ENCODE assay signal across 7 cellular contexts in the genomic region with DNA sequence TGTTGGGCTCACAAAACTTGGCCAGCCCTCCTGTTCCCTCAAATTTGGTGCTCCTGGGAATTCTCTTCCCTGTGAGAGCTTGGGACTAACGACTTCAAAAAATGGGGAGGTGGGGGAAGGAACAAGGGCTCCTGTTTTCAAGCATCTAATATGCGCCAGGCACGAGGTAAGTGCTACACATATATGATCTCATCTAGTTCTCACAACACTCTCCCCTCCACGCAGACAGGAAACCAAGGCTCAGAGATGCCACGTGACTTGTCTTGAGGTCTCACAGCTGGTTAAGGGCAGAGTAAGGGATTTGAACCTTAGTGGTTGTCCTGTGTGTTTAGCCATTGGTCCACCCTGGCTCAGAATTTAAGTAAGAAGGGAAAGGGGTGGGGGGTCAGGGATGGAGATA.
A peak's percentile ranks its signal among the peaks of the same experiment; 100 is the strongest.
DNase-seq lines count a peak whose midpoint lies in the region; ATAC-seq and TF ChIP-seq lines count a peak whose summit lies in the region.

No MANE protein-coding gene starts in this region.

- peaks cover 20% of the 10 kb centered on the region for H3K4me1 Mint-ChIP-seq in chondrocyte (ENCODE audit: low read depth)

- H4K91ac ChIP-seq in neuronal stem cell (ENCODE audit: low read depth, low read length, poor library complexity) = no peak overlapping the region

- no peak overlapping the region for H3K4me2 ChIP-seq in neuronal stem cell (ENCODE audit: insufficient read depth, low read length, poor library complexity, severe bottlenecking)

- no CpG with 5 or more reads among the region's 5 CpGs for WGBS in neuronal stem cell (ENCODE audit: extremely low coverage in 2 of 2, insufficient read length in 2 of 2, insufficient replicate concordance in 1 of 2), 2 donors

- H3K18ac ChIP-seq in neuronal stem cell (ENCODE audit: low read length) = no peak overlapping the region

- no peak overlapping the region for H2AK5ac ChIP-seq in neuronal stem cell (ENCODE audit: low read depth, low read length)

- H3K9me3 Mint-ChIP-seq in chondrocyte (ENCODE audit: low read depth) = no peaks in the 10 kb centered on the region

- H3K4ac ChIP-seq in neuronal stem cell (ENCODE audit: low read length) = no peak overlapping the region

- no peaks in the 10 kb centered on the region for H3K79me1 ChIP-seq in neuronal stem cell (ENCODE audit: low read depth, low read length)

- H3K36me3 ChIP-seq in neuronal stem cell (replicated peaks in 1 of 2; ENCODE audit: control insufficient read depth in 2 of 2, insufficient read depth in 2 of 2, low read length in 2 of 2) = no peaks in the 10 kb centered on the region

- H3K9me3 ChIP-seq in neuronal stem cell (replicated peaks in 1 of 2; ENCODE audit: control insufficient read depth in 2 of 2, insufficient read depth in 1 of 2, low read depth in 1 of 2, low read length in 2 of 2) = no peaks in the 10 kb centered on the region

- H2BK5ac ChIP-seq in neuronal stem cell (ENCODE audit: low read length) = no peak overlapping the region

- no peak overlapping the region for H4K8ac ChIP-seq in neuronal stem cell (ENCODE audit: low read depth, low read length)

- peaks cover 0 to 7% of the 10 kb centered on the region in 2 donors for H3K4me1 ChIP-seq in neuronal stem cell (ENCODE audit: control insufficient read depth in 2 of 2, insufficient read depth in 1 of 2, low read depth in 1 of 2, low read length in 2 of 2)

- peaks cover 0 to 7% (median 0%) of the 10 kb centered on the region in 3 experiments for H3K27me3 ChIP-seq in neuronal stem cell (ENCODE audit: control insufficient read depth in 3 of 3, insufficient read depth in 3 of 3, low read depth in 1 of 3, low read length in 3 of 3)

- no peak overlapping the region for H2BK12ac ChIP-seq in neuronal stem cell (ENCODE audit: low read length)

- no peak overlapping the region for H2BK120ac ChIP-seq in neuronal stem cell (ENCODE audit: low read depth, low read length)

- no peak overlapping the region for H3K27ac ChIP-seq in neuronal stem cell (replicated peaks; ENCODE audit: low read length)

- no peak for ATAC-seq in GM21737 (IDR thresholded peaks at IDR 0.05; ENCODE audit: unreplicated experiment)

- H2BK15ac ChIP-seq in neuronal stem cell (ENCODE audit: low read length) = no peak overlapping the region

- no peak overlapping the region for H3K9ac ChIP-seq in neuronal stem cell (ENCODE audit: low read depth, low read length, poor library complexity)

- no peaks in the 10 kb centered on the region for H3K27me3 Mint-ChIP-seq in chondrocyte (ENCODE audit: low read depth)

- no peak overlapping the region for H3K4me3 Mint-ChIP-seq in chondrocyte (ENCODE audit: unreplicated experiment)

- peak; percentile 70 for DNase-seq in HCEC 1CT
- DNase-seq in T follicular helper cell (ENCODE audit: low read depth) = peak; percentile 5
- DNase-seq in chondrocyte (ENCODE audit: low spot score) = peak; percentile 18
- peak; percentile 41 for DNase-seq in stimulated activated CD8-positive, alpha-beta memory T cell treated with anti-CD3 and anti-CD28 coated beads, Interleukin-12 subunit alpha, Interleukin-12 subunit beta, amount 100 ng/mL, for 1 hour (ENCODE audit: low read depth)
- no peak for DNase-seq in NCI-H748 treated with DMSO at 0.1 percent for 48 hours (lab: John Stamatoyannopoulos, UW)
- no peak for DNase-seq in neuronal stem cell (ENCODE audit: low spot score)

- no peak overlapping the region for H3K4me3 ChIP-seq in neuronal stem cell (ENCODE audit: low read length in 2 of 2)

- H3K36me3 Mint-ChIP-seq in chondrocyte (ENCODE audit: low read depth) = peaks cover 17% of the 10 kb centered on the region

- H3K14ac ChIP-seq in neuronal stem cell (ENCODE audit: low read length) = no peak overlapping the region

- H3K23ac ChIP-seq in neuronal stem cell (ENCODE audit: low read depth, low read length, poor library complexity) = no peak overlapping the region

- no peak overlapping the region for H2AFZ ChIP-seq in neuronal stem cell (ENCODE audit: low read length)

- no peak overlapping the region for H3K27ac Mint-ChIP-seq in chondrocyte (ENCODE audit: unreplicated experiment)

- TF ChIP-seq CTCF in chondrocyte (IDR thresholded peaks at IDR 0.05) = no peak

Comparison
In these comparisons a context has a peak if more than half of its experiments do, and no peak if none do; other contexts are left out.
1. DNase-seq: peak in HCEC 1CT (single experiment), T follicular helper cell (single experiment), chondrocyte (single experiment) and stimulated activated CD8-positive, alpha-beta memory T cell treated with anti-CD3 and anti-CD28 coated beads, Interleukin-12 subunit alpha, Interleukin-12 subunit beta, amount 100 ng/mL, for 1 hour (single experiment); none in NCI-H748 treated with DMSO at 0.1 percent for 48 hours (single experiment) and neuronal stem cell (single experiment).